Comparison of ENCODE assay signal across 22 cellular contexts in the genomic region with DNA sequence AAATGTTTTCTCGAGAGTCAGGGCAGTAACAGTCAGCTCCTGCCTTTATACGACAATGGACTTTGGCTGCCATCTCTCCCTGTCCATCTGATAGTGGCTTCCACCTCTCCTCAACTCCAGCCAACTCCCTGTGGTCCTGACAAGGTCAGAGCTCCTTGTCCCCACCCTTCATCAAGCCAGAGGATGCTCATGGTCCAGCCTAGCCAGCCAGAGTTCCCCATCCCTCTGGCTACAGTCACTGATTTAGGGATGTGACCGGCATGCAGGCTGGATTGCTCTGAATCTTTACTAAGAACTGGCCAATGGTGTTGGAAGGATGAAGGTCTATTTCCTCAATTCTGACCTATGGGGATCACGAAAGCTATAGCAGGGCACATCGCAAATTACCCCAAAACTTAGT.
DNase-seq lines count a peak whose midpoint lies in the region; ATAC-seq and TF ChIP-seq lines count a peak whose summit lies in the region.
"Had no signal": no experiment of that assay in that cellular context is flagged by ENCODE, and none has a peak within 500 bp of the region (broad histone marks: within the 10 kb centered on the region; RNA-seq: fewer than 3 reads in every experiment).

No MANE protein-coding gene starts in this region.

- no peak overlapping the region for H3K27ac ChIP-seq in CD4-positive, CD25-positive, alpha-beta regulatory T cell (ENCODE audit: insufficient read depth, low read length, poor library complexity, severe bottlenecking)
- H3K27ac ChIP-seq in spleen = no peak overlapping the region
- H3K27ac ChIP-seq: 22Rv1; BLaER1 treated with 17β-estradiol and CSF1 and Interleukin-3, amounts not matched to agents 10 nM and 100 nM had no signal

- H3K4me1 ChIP-seq in CD4-positive, CD25-positive, alpha-beta regulatory T cell (ENCODE audit: control insufficient read depth, insufficient read depth, low read length, poor library complexity, severe bottlenecking) = peaks cover 8% of the 10 kb centered on the region
- no peaks in the 10 kb centered on the region for H3K4me1 ChIP-seq in spleen
- H3K4me1 ChIP-seq: BE2C, Caco-2 had no signal

- peak overlapping the region in 2 of 3 donors; percentile 7 to 68 for H3K27ac Mint-ChIP-seq in CD4-positive, CD25-positive, alpha-beta regulatory T cell
- no peak overlapping the region for H3K27ac Mint-ChIP-seq in endothelial cell (ENCODE audit: unreplicated experiment)
- H3K27ac Mint-ChIP-seq in activated T-helper 2 cell treated with anti-CD3 and anti-CD28 coated beads, Interferon-gamma antibody, Interleukin-2, Interleukin-4, amounts not matched to agents 10 μg/mL and 5 μg/mL and 100 μg/mL, durations not matched to agents 14 hours and 24 hours and 36 hours = no peak overlapping the region
- H3K27ac Mint-ChIP-seq: CD8-positive, alpha-beta T cell; GM23338; H9 had no signal

- no peaks in the 10 kb centered on the region for H3K36me3 ChIP-seq in CD4-positive, CD25-positive, alpha-beta regulatory T cell (ENCODE audit: control insufficient read depth, insufficient read depth, low read length)
- H3K36me3 ChIP-seq in spleen = no peaks in the 10 kb centered on the region
- H3K36me3 ChIP-seq: BE2C; BLaER1 treated with 17β-estradiol and CSF1 and Interleukin-3, amounts not matched to agents 10 nM and 100 nM had no signal

- H3K4me3 ChIP-seq in CD4-positive, CD25-positive, alpha-beta regulatory T cell (ENCODE audit: low read depth, low read length) = no peak overlapping the region
- no peak overlapping the region for H3K4me3 ChIP-seq in spleen
- H3K4me3 ChIP-seq: BLaER1 treated with 17β-estradiol and CSF1 and Interleukin-3, amounts not matched to agents 10 nM and 100 nM; GM23338 had no signal

- no peaks in the 10 kb centered on the region for H3K9me3 ChIP-seq in CD4-positive, CD25-positive, alpha-beta regulatory T cell (ENCODE audit: control insufficient read depth in 2 of 2, low read length in 2 of 2)
- H3K9me3 ChIP-seq in spleen = peaks cover 0 to 13% (median 5%) of the 10 kb centered on the region in 8 donors
- H3K9me3 ChIP-seq: BE2C, Caco-2 had no signal

- 45 to 81% (median 69%) methylated on average over 5 of the region's 5 CpGs for WGBS in spleen, 5 donors

- H3K9me3 Mint-ChIP-seq in CD4-positive, CD25-positive, alpha-beta regulatory T cell = peaks cover 0 to 3% (median 0%) of the 10 kb centered on the region in 7 donors
- H3K9me3 Mint-ChIP-seq in endothelial cell (ENCODE audit: unreplicated experiment) = peaks cover 76% of the 10 kb centered on the region
- H3K9me3 Mint-ChIP-seq in activated T-helper 2 cell treated with anti-CD3 and anti-CD28 coated beads, Interferon-gamma antibody, Interleukin-2, Interleukin-4, amounts not matched to agents 10 μg/mL and 5 μg/mL and 100 μg/mL, durations not matched to agents 14 hours and 24 hours and 36 hours = no peaks in the 10 kb centered on the region
- H3K9me3 Mint-ChIP-seq: CD8-positive, alpha-beta T cell had no signal

- peak; percentile 43 for DNase-seq in activated effector memory CD4-positive, alpha-beta T cell treated with anti-CD3 and anti-CD28 coated beads, Interleukin-2, amount 50 U/mL, for 16 hours
- DNase-seq in activated effector memory CD4-positive, alpha-beta T cell treated with Interleukin-2 at 50 U/mL for 16 hours = no peak
- no peak for DNase-seq in CD4-positive, CD25-positive, alpha-beta regulatory T cell
- no peak for DNase-seq in endothelial cell (ENCODE audit: low spot score)
- DNase-seq in spleen = peak; percentile 36
- DNase-seq in activated T-helper 2 cell treated with anti-CD3 and anti-CD28 coated beads, Interferon-gamma antibody, Interleukin-2, Interleukin-4, amounts not matched to agents 10 μg/mL and 5 μg/mL and 100 μg/mL, durations not matched to agents 14 hours and 24 hours and 36 hours (ENCODE audit: low spot score) = no peak
- DNase-seq: ACHN; AML-193; BE2C; Caco-2; CD8-positive, alpha-beta T cell; DMS153; DMS79; EL; GDM1; H9 had no signal

- no peak overlapping the region for H3K4me3 Mint-ChIP-seq in CD4-positive, CD25-positive, alpha-beta regulatory T cell
- H3K4me3 Mint-ChIP-seq in endothelial cell (ENCODE audit: unreplicated experiment) = peak overlapping the region; percentile 17
- H3K4me3 Mint-ChIP-seq in activated T-helper 2 cell treated with anti-CD3 and anti-CD28 coated beads, Interferon-gamma antibody, Interleukin-2, Interleukin-4, amounts not matched to agents 10 μg/mL and 5 μg/mL and 100 μg/mL, durations not matched to agents 14 hours and 24 hours and 36 hours (ENCODE audit: low read depth) = no peak overlapping the region
- H3K4me3 Mint-ChIP-seq: CD8-positive, alpha-beta T cell; GM23338; H9 had no signal

- H3K27me3 Mint-ChIP-seq in CD4-positive, CD25-positive, alpha-beta regulatory T cell = peaks cover 6% of the 10 kb centered on the region
- H3K27me3 Mint-ChIP-seq in endothelial cell (ENCODE audit: unreplicated experiment) = peaks cover 32% of the 10 kb centered on the region
- peaks cover 5% of the 10 kb centered on the region for H3K27me3 Mint-ChIP-seq in activated T-helper 2 cell treated with anti-CD3 and anti-CD28 coated beads, Interferon-gamma antibody, Interleukin-2, Interleukin-4, amounts not matched to agents 10 μg/mL and 5 μg/mL and 100 μg/mL, durations not matched to agents 14 hours and 24 hours and 36 hours (ENCODE audit: low read depth)

- no peaks in the 10 kb centered on the region for H3K27me3 ChIP-seq in CD4-positive, CD25-positive, alpha-beta regulatory T cell (ENCODE audit: control insufficient read depth, insufficient read depth, low read length)
- H3K27me3 ChIP-seq in spleen (replicated peaks in 1 of 7) = no peaks in the 10 kb centered on the region
- H3K27me3 ChIP-seq: BE2C had no signal

- TF ChIP-seq CTCF in endothelial cell (IDR thresholded peaks at IDR 0.05; ENCODE audit: unreplicated experiment) (no peak), spleen (IDR thresholded peaks at IDR 0.05 in 8 of 11, conservative IDR thresholded peaks at IDR 0.05 in 3 of 11) (no peak)

- intact Hi-C loops in spleen (cut with DNase I; ENCODE audit: low total_unique reads) = no loop called here
- intact Hi-C loops in activated T-helper 2 cell treated with anti-CD3 and anti-CD28 coated beads, Interferon-gamma antibody, Interleukin-2, Interleukin-4, amounts not matched to agents 10 μg/mL and 5 μg/mL and 100 μg/mL, durations not matched to agents 14 hours and 24 hours and 36 hours (cut with micrococcal nuclease) = no loop called here

- no peak for ATAC-seq in CD4-positive, CD25-positive, alpha-beta regulatory T cell (ENCODE audit: low read depth in 2 of 2)
- ATAC-seq in HG02970 (IDR thresholded peaks at IDR 0.05; ENCODE audit: low FRiP score, unreplicated experiment) (no peak), HG02884 (IDR thresholded peaks at IDR 0.05; ENCODE audit: unreplicated experiment) (no peak)
- ATAC-seq: CD8-positive, alpha-beta T cell; GM23338; HCT116 had no signal

- TF ChIP-seq POLR2A in spleen (IDR thresholded peaks at IDR 0.05) = no peak

- peaks cover 5% of the 10 kb centered on the region for H3K36me3 Mint-ChIP-seq in CD4-positive, CD25-positive, alpha-beta regulatory T cell
- H3K36me3 Mint-ChIP-seq in endothelial cell (ENCODE audit: low read depth, unreplicated experiment) = peaks cover 46% of the 10 kb centered on the region
- no peaks in the 10 kb centered on the region for H3K36me3 Mint-ChIP-seq in activated T-helper 2 cell treated with anti-CD3 and anti-CD28 coated beads, Interferon-gamma antibody, Interleukin-2, Interleukin-4, amounts not matched to agents 10 μg/mL and 5 μg/mL and 100 μg/mL, durations not matched to agents 14 hours and 24 hours and 36 hours (ENCODE audit: low read depth)
- H3K36me3 Mint-ChIP-seq: CD8-positive, alpha-beta T cell had no signal

- peaks cover 0 to 22% (median 7%) of the 10 kb centered on the region in 4 donors for H3K4me1 Mint-ChIP-seq in CD4-positive, CD25-positive, alpha-beta regulatory T cell
- no peaks in the 10 kb centered on the region for H3K4me1 Mint-ChIP-seq in endothelial cell (ENCODE audit: unreplicated experiment)
- no peaks in the 10 kb centered on the region for H3K4me1 Mint-ChIP-seq in activated T-helper 2 cell treated with anti-CD3 and anti-CD28 coated beads, Interferon-gamma antibody, Interleukin-2, Interleukin-4, amounts not matched to agents 10 μg/mL and 5 μg/mL and 100 μg/mL, durations not matched to agents 14 hours and 24 hours and 36 hours (ENCODE audit: low read depth)
- H3K4me1 Mint-ChIP-seq: GM23338, H9 had no signal

Comparison
In these comparisons a context has a peak if more than half of its experiments do, and no peak if none do; other contexts are left out.
1. DNase-seq: peak in activated effector memory CD4-positive, alpha-beta T cell treated with anti-CD3 and anti-CD28 coated beads, Interleukin-2, amount 50 U/mL, for 16 hours (single experiment) and spleen (single experiment); none in activated effector memory CD4-positive, alpha-beta T cell treated with Interleukin-2 at 50 U/mL for 16 hours (single experiment), CD4-positive, CD25-positive, alpha-beta regulatory T cell (0 of 3), endothelial cell (single experiment) and activated T-helper 2 cell treated with anti-CD3 and anti-CD28 coated beads, Interferon-gamma antibody, Interleukin-2, Interleukin-4, amounts not matched to agents 10 μg/mL and 5 μg/mL and 100 μg/mL, durations not matched to agents 14 hours and 24 hours and 36 hours (single experiment).
2. H3K27ac Mint-ChIP-seq: peak in CD4-positive, CD25-positive, alpha-beta regulatory T cell (2 of 3); none in endothelial cell (single experiment) and activated T-helper 2 cell treated with anti-CD3 and anti-CD28 coated beads, Interferon-gamma antibody, Interleukin-2, Interleukin-4, amounts not matched to agents 10 μg/mL and 5 μg/mL and 100 μg/mL, durations not matched to agents 14 hours and 24 hours and 36 hours (single experiment).